In genomic region chr11:64321533-64321932, GRCh38 we compare ENCODE assay signal across 11 cellular contexts. TPM values are rescaled to one million over a fixed set of nuclear protein-coding genes. Genes with fewer than 3 reads are reported as not detected.
DNase-seq lines count a peak whose midpoint lies in the region; ATAC-seq and TF ChIP-seq lines count a peak whose summit lies in the region.
"Had no signal": no experiment of that assay in that cellular context is flagged by ENCODE, and none has a peak within 500 bp of the region (broad histone marks: within the 10 kb centered on the region; RNA-seq: fewer than 3 reads in every experiment).

No MANE protein-coding gene starts in this region.

- intact Hi-C loops in esophagus squamous epithelium (cut with DNase I): no loop called here

- H3K27me3 ChIP-seq in RWPE2 (ENCODE audit: insufficient read depth, poor library complexity, severe bottlenecking) (no peaks in the 10 kb centered on the region), esophagus squamous epithelium (no peaks in the 10 kb centered on the region)

- peak; percentile 86 for DNase-seq in H4 (ENCODE audit: low spot score)
- DNase-seq in RWPE2 (ENCODE audit: low spot score): peak; percentile 78
- DNase-seq in esophagus squamous epithelium (lab: John Stamatoyannopoulos, UW): no peak
- DNase-seq in renal cortical epithelial cell (ENCODE audit: low read depth): peak; percentile 30
- no peak for DNase-seq in activated CD8-positive, alpha-beta memory T cell treated with anti-CD3 and anti-CD28 coated beads, Interleukin-2, amount 50 U/mL, for 4 hours
- no peak for DNase-seq in kidney glomerular epithelial cell (lab: John Stamatoyannopoulos, UW)
- no peak for DNase-seq in stimulated activated CD4-positive, alpha-beta T cell treated with anti-CD3 and anti-CD28 coated beads, Interleukin-2, amount 100 ng/mL, for 48 hours
- DNase-seq: activated CD8-positive, alpha-beta memory T cell treated with anti-CD3 and anti-CD28 coated beads, Interleukin-2, amount 50 U/mL, for 48 hours; amniotic stem cell had no signal

- H3K36me3 ChIP-seq in RWPE2 (ENCODE audit: low read depth): peaks cover 29% of the 10 kb centered on the region
- peaks cover 2 to 34% (median 14%) of the 10 kb centered on the region in 3 donors for H3K36me3 ChIP-seq in esophagus squamous epithelium

- H3K9me3 ChIP-seq in RWPE2 (ENCODE audit: severe bottlenecking) (no peaks in the 10 kb centered on the region), esophagus squamous epithelium (no peaks in the 10 kb centered on the region)

- peak; percentile 63 for ATAC-seq in RWPE2 (ENCODE audit: low read depth)
- ATAC-seq in HG02852 (IDR thresholded peaks at IDR 0.05; ENCODE audit: unreplicated experiment): no peak

- peak in 2 of 4 donors; percentile 30 to 32 for TF ChIP-seq POLR2A in esophagus squamous epithelium (IDR thresholded peaks at IDR 0.05)

- H3K4me3 ChIP-seq in RWPE2 (ENCODE audit: severe bottlenecking) (no peak overlapping the region), esophagus squamous epithelium (no peak overlapping the region)

- peak overlapping the region; percentile 95 for H3K27ac ChIP-seq in RWPE2 (ENCODE audit: poor library complexity, severe bottlenecking)
- peak overlapping the region; percentile 74 to 99 (median 94) for H3K27ac ChIP-seq in esophagus squamous epithelium
- H3K27ac ChIP-seq: KMS-11 had no signal

- H3K4me1 ChIP-seq in RWPE2 (ENCODE audit: insufficient read depth, poor library complexity, severe bottlenecking) (peaks cover 38% of the 10 kb centered on the region), esophagus squamous epithelium (peaks cover 40 to 79% (median 43%) of the 10 kb centered on the region in 3 donors)

- no peak for TF ChIP-seq CTCF in RWPE2 (IDR thresholded peaks at IDR 0.05; ENCODE audit: poor library complexity, severe bottlenecking)
- TF ChIP-seq CTCF in esophagus squamous epithelium (IDR thresholded peaks at IDR 0.05): no peak

- 30 to 83% methylated on average over 4 to 5 of the region's 5 CpGs for WGBS in esophagus squamous epithelium, 2 donors

RNA-seq across cellular contexts. Expression of gene PRDX5, which starts 3.6 kb away (rescaled TPM):
- total RNA-seq in H4 (2014; rRNA removed; shearing (Covaris generic)): 186 and 206 TPM in 2 replicates
- total RNA-seq in esophagus squamous epithelium: 100 to 1,000 TPM; 309 to 602 (median 476) TPM
- total RNA-seq in renal cortical epithelial cell: 209 and 400 TPM in 2 replicates

RNA-seq across cellular contexts. Expression of gene TRMT112, which starts 4.2 kb away (rescaled TPM):
- total RNA-seq in H4 (2014; rRNA removed; shearing (Covaris generic)): 511 and 714 TPM in 2 replicates
- 100 to 1,000 TPM; 202 to 248 (median 211) TPM for total RNA-seq in esophagus squamous epithelium
- 96.8 and 278 TPM in 2 replicates for total RNA-seq in renal cortical epithelial cell

RNA-seq across cellular contexts. Expression of gene ESRRA, which starts 16.2 kb away (rescaled TPM):
- 16.2 and 28.2 TPM in 2 replicates for total RNA-seq in H4 (2014; rRNA removed; shearing (Covaris generic))
- 100 to 1,000 TPM in 2 of 4 donors, 10 to 100 TPM in 2; 81.9 to 131 (median 99.7) TPM for total RNA-seq in esophagus squamous epithelium
- 54.0 and 72.4 TPM in 2 replicates for total RNA-seq in renal cortical epithelial cell

RNA-seq across cellular contexts. Expression of gene CCDC88B, which starts 18.5 kb away (rescaled TPM):
- 1.2 and 1.8 TPM in 2 replicates for total RNA-seq in H4 (2014; rRNA removed; shearing (Covaris generic))
- total RNA-seq in esophagus squamous epithelium: 10 to 100 TPM in 3 of 4 donors, 1 to 10 TPM in 1; 7.4 to 14.9 (median 13.7) TPM
- 0.55 and 2.4 TPM in 2 replicates for total RNA-seq in renal cortical epithelial cell

RNA-seq across cellular contexts. Expression of gene CATSPERZ, which starts 21.4 kb away (rescaled TPM):
- not detected in 2 replicates for total RNA-seq in H4 (2014; rRNA removed; shearing (Covaris generic))
- total RNA-seq in esophagus squamous epithelium (not detected), renal cortical epithelial cell (not detected in 2 replicates)

Comparison
In these comparisons a context has a peak if more than half of its experiments do, and no peak if none do; other contexts are left out.
1. DNase-seq: peak in H4 (single experiment), RWPE2 (single experiment) and renal cortical epithelial cell (single experiment); none in esophagus squamous epithelium (single experiment), activated CD8-positive, alpha-beta memory T cell treated with anti-CD3 and anti-CD28 coated beads, Interleukin-2, amount 50 U/mL, for 4 hours (single experiment), kidney glomerular epithelial cell (single experiment) and stimulated activated CD4-positive, alpha-beta T cell treated with anti-CD3 and anti-CD28 coated beads, Interleukin-2, amount 100 ng/mL, for 48 hours (0 of 2).